In the genomic region with DNA sequence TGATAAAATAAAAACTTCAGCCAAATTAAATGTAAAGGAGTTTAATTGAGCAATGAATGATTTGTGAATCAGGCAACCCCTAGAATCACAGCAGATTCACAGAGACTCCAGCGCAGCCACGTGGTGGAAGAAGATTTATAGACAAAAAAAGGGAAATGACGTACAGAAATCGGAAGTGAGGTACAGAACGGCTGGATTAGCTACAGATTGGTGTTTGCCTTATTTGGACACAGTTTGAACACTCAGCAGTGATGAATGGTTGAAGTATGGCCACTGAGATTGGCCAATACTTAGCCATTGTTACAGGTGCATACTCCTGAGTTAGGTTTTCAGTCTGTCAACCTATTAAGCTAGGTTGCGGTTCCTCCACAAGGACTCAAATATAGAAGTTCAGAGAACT, we compare ENCODE assay signal across 9 cellular contexts. TPM values are rescaled to one million over a fixed set of nuclear protein-coding genes. Genes with fewer than 3 reads are reported as not detected.
"Had no signal": no experiment of that assay in that cellular context is flagged by ENCODE, and none has a peak within 500 bp of the region (broad histone marks: within the 10 kb centered on the region; RNA-seq: fewer than 3 reads in every experiment).

No MANE protein-coding gene starts in this region.

RNA-seq across cellular contexts. Expression of a gene that starts 36.3 kb away (rescaled TPM):
- total RNA-seq: naive thymus-derived CD8-positive, alpha-beta T cell; neural crest cell; progenitor cell of endocrine pancreas; smooth muscle cell; spleen; suprapubic skin; transverse colon had no signal
- polyA plus RNA-seq: naive thymus-derived CD8-positive, alpha-beta T cell; smooth muscle cell; spleen; urinary bladder had no signal

RNA-seq across cellular contexts. Expression of a gene that starts 51.0 kb away (rescaled TPM):
- total RNA-seq: naive thymus-derived CD8-positive, alpha-beta T cell; occipital lobe had no signal
